1 cellular context compared by ENCODE assay signal in genomic region chr11:78392854-78393253, GRCh38.
A peak's percentile ranks its signal among the peaks of the same experiment; 100 is the strongest.
TF ChIP-seq lines count a peak whose summit lies in the region.

No MANE protein-coding gene starts in this region.

TF ChIP-seq in K562, 482 proteins besides CTCF, POLR2A, EP300 and RAD21 (continued from another document and continues in another):
- TF ChIP-seq DEAF1 (CRISPR knock-in tag; IDR thresholded peaks at IDR 0.05) (no peak), E2F8 (IDR thresholded peaks at IDR 0.05; ENCODE audit: low read depth, partially characterized antibody) (peak; percentile 25), FUS (optimal IDR thresholded peaks at IDR 0.05; ENCODE audit: low read depth, low read length) (no peak), POLR2AphosphoS5 (IDR thresholded peaks at IDR 0.05; ENCODE audit: control insufficient read depth, insufficient read depth, low read depth, low read length) (peak; percentile 29; the same call in 1 of the 2 replicates), KAT8 (IDR thresholded peaks at IDR 0.05; ENCODE audit: low read depth) (no peak), HBP1 (CRISPR knock-in tag; IDR thresholded peaks at IDR 0.05) (no peak), HDAC2 (IDR thresholded peaks at IDR 0.05) (peak; percentile 82), NKRF (IDR thresholded peaks at IDR 0.05; ENCODE audit: borderline replicate concordance) (no peak), FOXO4 (CRISPR knock-in tag; IDR thresholded peaks at IDR 0.05) (no peak), RFX7 (CRISPR knock-in tag; IDR thresholded peaks at IDR 0.05) (no peak), STAT6 (CRISPR knock-in tag; IDR thresholded peaks at IDR 0.05) (no peak), CBX8 (IDR thresholded peaks at IDR 0.05; ENCODE audit: borderline replicate concordance, extremely low read depth, low read depth, low read length, poor library complexity, severe bottlenecking) (no peak), SNIP1 (IDR thresholded peaks at IDR 0.05; ENCODE audit: low read depth) (no peak), MYC (IDR thresholded peaks at IDR 0.05; ENCODE audit: low read depth, low read length) (peak; percentile 81), MYC (CRISPR knock-in tag; IDR thresholded peaks at IDR 0.05; ENCODE audit: borderline replicate concordance, low read depth) (no peak), E4F1 (CRISPR knock-in tag; IDR thresholded peaks at IDR 0.05; ENCODE audit: borderline replicate concordance) (no peak), PKNOX1 (IDR thresholded peaks at IDR 0.05) (peak; percentile 80), GATAD2A (IDR thresholded peaks at IDR 0.05) (no peak), HDGF (IDR thresholded peaks at IDR 0.05) (no peak), HOXB6 (CRISPR knock-in tag; IDR thresholded peaks at IDR 0.05; ENCODE audit: borderline replicate concordance) (no peak), CBX5 (IDR thresholded peaks at IDR 0.05; ENCODE audit: borderline replicate concordance, low read depth) (no peak), EP400 (IDR thresholded peaks at IDR 0.05) (no peak; the same call in 1 of the 2 replicates), ZBTB12 (CRISPR knock-in tag; IDR thresholded peaks at IDR 0.05) (no peak), ZC3H11A (IDR thresholded peaks at IDR 0.05; ENCODE audit: low read depth, low read length) (no peak), FOXA1 (IDR thresholded peaks at IDR 0.05; ENCODE audit: borderline replicate concordance) (no peak), HDAC1 (IDR thresholded peaks at IDR 0.05) (no peak; a peak in 2 of 4 replicates), HMG20B (CRISPR knock-in tag; IDR thresholded peaks at IDR 0.05) (no peak), TAL1 (IDR thresholded peaks at IDR 0.05) (peak; percentile 72), SETDB1 (IDR thresholded peaks at IDR 0.05; ENCODE audit: low read length) (no peak), TSHZ1 (CRISPR knock-in tag; IDR thresholded peaks at IDR 0.05) (no peak), POLR3G (IDR thresholded peaks at IDR 0.05; ENCODE audit: extremely low read depth, insufficient read length, insufficient replicate concordance) (no peak), NBN (IDR thresholded peaks at IDR 0.05; ENCODE audit: low read depth) (peak; percentile 28; the same call in 1 of the 2 replicates), NFE2 (IDR thresholded peaks at IDR 0.05; ENCODE audit: low read depth) (peak; percentile 61), ZNF511 (CRISPR knock-in tag; IDR thresholded peaks at IDR 0.05) (no peak)
